ENCODE assay signal across 13 cellular contexts in the genomic region with DNA sequence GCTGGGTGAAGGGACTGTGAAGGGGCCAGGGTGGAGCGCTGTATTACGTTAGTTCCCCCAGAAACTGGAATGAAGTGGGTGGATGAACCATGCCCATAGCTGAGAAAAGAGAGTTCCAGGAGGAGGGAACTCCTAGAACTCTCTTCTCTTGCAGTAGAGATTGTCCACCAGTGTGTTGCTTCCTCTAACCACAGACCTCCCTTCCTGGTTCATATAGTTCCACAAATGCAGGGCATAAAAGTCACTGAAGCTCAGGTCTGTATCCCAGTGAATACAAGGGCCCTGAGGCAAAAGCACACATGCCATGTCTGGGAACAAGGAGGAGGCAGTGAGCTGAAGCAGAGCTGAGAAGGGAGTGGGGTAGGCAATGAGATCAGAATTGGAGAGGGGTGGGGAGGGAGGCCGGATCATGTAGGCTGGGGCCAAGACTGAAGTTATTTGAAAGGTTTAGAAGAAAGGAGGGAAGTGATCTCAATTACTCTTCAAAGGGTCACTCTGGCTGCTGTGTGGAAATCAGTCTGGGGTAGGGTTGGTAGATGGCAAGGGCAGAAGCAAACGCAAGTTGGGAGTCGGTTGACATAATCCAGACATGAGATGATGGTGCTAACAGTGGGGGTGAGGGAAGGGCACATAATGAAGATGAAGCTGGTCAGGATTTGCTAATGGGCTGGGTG. TPM values are rescaled to one million over a fixed set of nuclear protein-coding genes. Genes with fewer than 3 reads are reported as not detected.
DNase-seq lines count a peak whose midpoint lies in the region; ATAC-seq and TF ChIP-seq lines count a peak whose summit lies in the region.
"Had no signal": no experiment of that assay in that cellular context is flagged by ENCODE, and none has a peak within 500 bp of the region (broad histone marks: within the 10 kb centered on the region; RNA-seq: fewer than 3 reads in every experiment).

No MANE protein-coding gene starts in this region.

- dilution Hi-C loops in mammary epithelial cell (cut with HindIII; ENCODE audit: low sequenced_read_pairs): loop anchor here (10.0 kb wide), 1 partner anchor 131 kb away; no protein-coding TSS in a partner anchor

- H3K36me3 Mint-ChIP-seq in mesothelial cell of epicardium: peaks cover 2% of the 10 kb centered on the region
- H3K36me3 Mint-ChIP-seq in activated CD8-positive, alpha-beta T cell treated with anti-CD3 and anti-CD28 coated beads for 36 hours (ENCODE audit: low read depth): no peaks in the 10 kb centered on the region

- H3K4me1 ChIP-seq in right atrium auricular region (peaks cover 0 to 9% of the 10 kb centered on the region in 2 donors), mammary epithelial cell (ENCODE audit: insufficient read depth, low read length) (peaks cover 15% of the 10 kb centered on the region), aorta (ENCODE audit: control insufficient read depth in 1 of 2, insufficient read depth in 2 of 2, low read length in 2 of 2) (no peaks in the 10 kb centered on the region)
- H3K4me1 ChIP-seq: gastrocnemius medialis had no signal

- H4K20me1 ChIP-seq in mammary epithelial cell (ENCODE audit: insufficient read depth, low read length): no peaks in the 10 kb centered on the region

- H3K9me3 Mint-ChIP-seq in mesothelial cell of epicardium: peaks cover 7% of the 10 kb centered on the region
- H3K9me3 Mint-ChIP-seq in activated CD8-positive, alpha-beta T cell treated with anti-CD3 and anti-CD28 coated beads for 36 hours: peaks cover 1% of the 10 kb centered on the region
- H3K9me3 Mint-ChIP-seq: activated T-helper 17 cell treated with anti-CD3 and anti-CD28 coated beads, Interleukin-2, amount 50 U/mL, for 72 hours had no signal

- peaks cover 9% of the 10 kb centered on the region for H3K4me1 Mint-ChIP-seq in mesothelial cell of epicardium
- H3K4me1 Mint-ChIP-seq in activated CD8-positive, alpha-beta T cell treated with anti-CD3 and anti-CD28 coated beads for 36 hours (ENCODE audit: low read depth): no peaks in the 10 kb centered on the region
- H3K4me1 Mint-ChIP-seq: activated T-helper 17 cell treated with anti-CD3 and anti-CD28 coated beads, Interleukin-2, amount 50 U/mL, for 72 hours had no signal

- TF ChIP-seq CTCF in right atrium auricular region (IDR thresholded peaks at IDR 0.05) (no peak), mammary epithelial cell (conservative IDR thresholded peaks at IDR 0.05 in 1 of 2, IDR thresholded peaks at IDR 0.05 in 1 of 2; ENCODE audit: extremely low read depth in 1 of 2, insufficient read depth in 1 of 2, low read depth in 1 of 2, low read length in 2 of 2) (no peak), mesothelial cell of epicardium (IDR thresholded peaks at IDR 0.05; ENCODE audit: unreplicated experiment) (no peak)
- TF ChIP-seq CTCF in activated CD8-positive, alpha-beta T cell treated with anti-CD3 and anti-CD28 coated beads for 36 hours (IDR thresholded peaks at IDR 0.05): no peak

- no peaks in the 10 kb centered on the region for H3K9me3 ChIP-seq in right atrium auricular region
- H3K9me3 ChIP-seq in mammary epithelial cell (replicated peaks; ENCODE audit: insufficient read depth, low read length): no peaks in the 10 kb centered on the region
- no peaks in the 10 kb centered on the region for H3K9me3 ChIP-seq in aorta (ENCODE audit: control insufficient read depth, low read length)
- H3K9me3 ChIP-seq: gastrocnemius medialis, tibial artery had no signal

- H3K4me2 ChIP-seq in mammary epithelial cell (ENCODE audit: insufficient read depth, low read depth, low read length): peak overlapping the region; percentile 46

- H3K27me3 ChIP-seq in right atrium auricular region (no peaks in the 10 kb centered on the region), mammary epithelial cell (ENCODE audit: insufficient read depth, low read length) (no peaks in the 10 kb centered on the region), aorta (ENCODE audit: control insufficient read depth in 1 of 2, insufficient read depth in 2 of 2, low read length in 1 of 2) (no peaks in the 10 kb centered on the region)
- H3K27me3 ChIP-seq: gastrocnemius medialis, tibial artery had no signal

- no peak overlapping the region for H3K9ac ChIP-seq in mammary epithelial cell (ENCODE audit: insufficient read depth, low read length)

- DNase-seq in Right ventricle myocardium inferior (ENCODE audit: missing footprints): no peak
- DNase-seq in right atrium auricular region (ENCODE audit: low spot score): no peak
- DNase-seq in mammary epithelial cell: peak; percentile 27
- no peak for DNase-seq in mesothelial cell of epicardium (ENCODE audit: low spot score in 2 of 2, unreplicated experiment in 2 of 2)
- DNase-seq in aorta: no peak
- no peak for DNase-seq in activated CD8-positive, alpha-beta T cell treated with anti-CD3 and anti-CD28 coated beads for 36 hours
- DNase-seq in HuH-7.5 (ENCODE audit: low spot score): no peak
- no peak for DNase-seq in NK-92 treated with Interleukin-12 subunit alpha and Interleukin-12 subunit beta, amount 100 ng/mL, for 24 hours (lab: John Stamatoyannopoulos, UW)
- DNase-seq: gastrocnemius medialis, SHP77, tibial artery had no signal

- POLR2A ChIA-PET in activated CD8-positive, alpha-beta T cell treated with anti-CD3 and anti-CD28 coated beads for 36 hours (lab: Charles Lee): no interaction called here

- H3K4me3 Mint-ChIP-seq in mesothelial cell of epicardium: no peak overlapping the region
- no peak overlapping the region for H3K4me3 Mint-ChIP-seq in activated CD8-positive, alpha-beta T cell treated with anti-CD3 and anti-CD28 coated beads for 36 hours
- H3K4me3 Mint-ChIP-seq: activated T-helper 17 cell treated with anti-CD3 and anti-CD28 coated beads, Interleukin-2, amount 50 U/mL, for 72 hours had no signal

- H3K36me3 ChIP-seq in right atrium auricular region (no peaks in the 10 kb centered on the region), mammary epithelial cell (ENCODE audit: insufficient read depth, low read length) (no peaks in the 10 kb centered on the region), aorta (ENCODE audit: control insufficient read depth in 1 of 2, insufficient read depth in 2 of 2, low read length in 1 of 2) (no peaks in the 10 kb centered on the region)
- H3K36me3 ChIP-seq: gastrocnemius medialis, tibial artery had no signal

- H2AFZ ChIP-seq in mammary epithelial cell (ENCODE audit: low read depth, low read length): peak overlapping the region; percentile 81

- CTCF ChIA-PET in mammary epithelial cell (lab: Charles Lee; ENCODE audit: low non-redundant PET): no interaction called here
- CTCF ChIA-PET in activated CD8-positive, alpha-beta T cell treated with anti-CD3 and anti-CD28 coated beads for 36 hours (lab: Charles Lee): no interaction called here

- 31% methylated on average over 5 of the region's 5 CpGs for WGBS in mammary epithelial cell (ENCODE audit: low coverage, missing lambda C conversion rate)
- 49 to 56% methylated on average over 5 of the region's 5 CpGs for WGBS in aorta, 2 donors

- H3K27ac Mint-ChIP-seq in mesothelial cell of epicardium: peak overlapping the region; percentile 15
- H3K27ac Mint-ChIP-seq in activated CD8-positive, alpha-beta T cell treated with anti-CD3 and anti-CD28 coated beads for 36 hours: no peak overlapping the region
- H3K27ac Mint-ChIP-seq: activated T-helper 17 cell treated with anti-CD3 and anti-CD28 coated beads, Interleukin-2, amount 50 U/mL, for 72 hours had no signal

- peak; percentile 51 for ATAC-seq in Right ventricle myocardium inferior
- ATAC-seq in aorta (ENCODE audit: low FRiP score): peak; percentile 38
- no peak for ATAC-seq in activated CD8-positive, alpha-beta T cell treated with anti-CD3 and anti-CD28 coated beads for 36 hours
- ATAC-seq: activated T-helper 17 cell treated with anti-CD3 and anti-CD28 coated beads, Interleukin-2, amount 50 U/mL, for 72 hours; GM12878 had no signal

- H3K27ac ChIP-seq in right atrium auricular region: peak overlapping the region in 1 of 2 donors; percentile 51
- H3K27ac ChIP-seq in mammary epithelial cell (ENCODE audit: insufficient read depth, low read depth, low read length): no peak overlapping the region
- no peak overlapping the region for H3K27ac ChIP-seq in aorta (ENCODE audit: low read depth in 1 of 2, low read length in 2 of 2)
- H3K27ac ChIP-seq: gastrocnemius medialis had no signal

- no peaks in the 10 kb centered on the region for H3K79me2 ChIP-seq in mammary epithelial cell (ENCODE audit: insufficient read depth, low read length)

- BruUV-seq in mammary epithelial cell (replicated peaks; lab: Mats Ljungman, UMichigan): no TSS peak

- no peak overlapping the region for H3K4me3 ChIP-seq in right atrium auricular region
- H3K4me3 ChIP-seq in mammary epithelial cell (replicated peaks in 1 of 3; ENCODE audit: insufficient read depth in 1 of 3, low read depth in 2 of 3, low read length in 3 of 3): no peak overlapping the region
- H3K4me3 ChIP-seq in aorta (ENCODE audit: low read length in 2 of 2): no peak overlapping the region
- H3K4me3 ChIP-seq: gastrocnemius medialis, GM12878, tibial artery had no signal

- in situ Hi-C loops in mammary epithelial cell (cut with MboI; ENCODE audit: low sequenced_read_pairs in 2 of 2): no loop called here

- intact Hi-C loops in Right ventricle myocardium inferior (cut with DNase I): no loop called here
- intact Hi-C loops in mammary epithelial cell (cut with micrococcal nuclease): no loop called here
- intact Hi-C loops in aorta (cut with DNase I): no loop called here
- intact Hi-C loops in activated CD8-positive, alpha-beta T cell treated with anti-CD3 and anti-CD28 coated beads for 36 hours (cut with micrococcal nuclease): no loop called here

- H3K27me3 Mint-ChIP-seq in mesothelial cell of epicardium (ENCODE audit: low read depth): no peaks in the 10 kb centered on the region
- peaks cover 5% of the 10 kb centered on the region for H3K27me3 Mint-ChIP-seq in activated CD8-positive, alpha-beta T cell treated with anti-CD3 and anti-CD28 coated beads for 36 hours

RNA-seq across cellular contexts. Expression of gene A4GNT, which starts 6.5 kb away (rescaled TPM):
- total RNA-seq in Right ventricle myocardium inferior (not detected), right atrium auricular region (not detected), mammary epithelial cell (not detected), mesothelial cell of epicardium (not detected in 3 replicates), aorta (not detected)
- polyA plus RNA-seq in mammary epithelial cell (not detected), aorta (not detected)
- not detected for polyA minus RNA-seq in mammary epithelial cell
- not detected for total RNA-seq in activated CD8-positive, alpha-beta T cell treated with anti-CD3 and anti-CD28 coated beads for 36 hours
- total RNA-seq: activated T-helper 17 cell treated with anti-CD3 and anti-CD28 coated beads, Interleukin-2, amount 50 U/mL, for 72 hours; gastrocnemius medialis; GM12878 had no signal
- polyA plus RNA-seq: GM12878 had no signal

RNA-seq across cellular contexts. Expression of gene DZIP1L, which starts 10.3 kb away (rescaled TPM):
- total RNA-seq in Right ventricle myocardium inferior (3.8 TPM), right atrium auricular region (1 to 10 TPM; 4.0 to 4.6 TPM), mammary epithelial cell (10 to 100 TPM; 13.7 to 16.0 TPM), mesothelial cell of epicardium (24.9 to 26.5 TPM (median 25.1 TPM) in 3 replicates), aorta (10 to 100 TPM; 19.0 to 48.3 TPM)
- polyA plus RNA-seq in mammary epithelial cell (3.4 TPM), aorta (10 to 100 TPM in 1 of 2 donors, 1 to 10 TPM in 1; 1.3 to 17.8 TPM)
- polyA minus RNA-seq in mammary epithelial cell: not detected
- not detected for total RNA-seq in activated CD8-positive, alpha-beta T cell treated with anti-CD3 and anti-CD28 coated beads for 36 hours
- total RNA-seq: activated T-helper 17 cell treated with anti-CD3 and anti-CD28 coated beads, Interleukin-2, amount 50 U/mL, for 72 hours; GM12878 had no signal
- polyA plus RNA-seq: GM12878 had no signal

RNA-seq across cellular contexts. Expression of gene DBR1, which starts 49.0 kb away (rescaled TPM):
- total RNA-seq in Right ventricle myocardium inferior (7.1 TPM), right atrium auricular region (1 to 10 TPM; 6.9 to 8.1 TPM), mammary epithelial cell (10 to 100 TPM; 12.5 to 16.7 TPM), mesothelial cell of epicardium (19.3 to 21.1 TPM (median 21.0 TPM) in 3 replicates), aorta (10 to 100 TPM; 11.1 to 15.3 TPM)
- polyA plus RNA-seq in mammary epithelial cell (11.2 TPM), aorta (1 to 10 TPM; 5.5 to 9.9 TPM)
- 6.6 TPM for polyA minus RNA-seq in mammary epithelial cell
- total RNA-seq in activated CD8-positive, alpha-beta T cell treated with anti-CD3 and anti-CD28 coated beads for 36 hours: 10 to 100 TPM; 21.2 to 22.7 TPM
